ENCODE assay signal across 14 cellular contexts in genomic region chr1:210236386-210236839, GRCh38. TPM values are rescaled to one million over a fixed set of nuclear protein-coding genes. Genes with fewer than 3 reads are reported as not detected.
DNase-seq lines count a peak whose midpoint lies in the region; ATAC-seq and TF ChIP-seq lines count a peak whose summit lies in the region.
"Had no signal": no experiment of that assay in that cellular context is flagged by ENCODE, and none has a peak within 500 bp of the region (broad histone marks: within the 10 kb centered on the region; RNA-seq: fewer than 3 reads in every experiment).

No MANE protein-coding gene starts in this region.

- POLR2A ChIA-PET in activated CD4-positive, alpha-beta T cell treated with anti-CD3 and anti-CD28 coated beads, Interleukin-2, amount 10 ng/mL, durations not matched to agents 7 days and 5 days (lab: Charles Lee), result no interaction called here

- H3K4me3 Mint-ChIP-seq in activated CD4-positive, alpha-beta T cell treated with anti-CD3 and anti-CD28 coated beads, Interleukin-2, amount 10 ng/mL, durations not matched to agents 7 days and 5 days, result no peak overlapping the region
- H3K4me3 Mint-ChIP-seq: activated T-cell treated with anti-CD3 and anti-CD28 coated beads, Interleukin-2, amount 50 U/mL, for 24 hours; naive thymus-derived CD4-positive, alpha-beta T cell had no signal

- no peak overlapping the region for H3K27ac Mint-ChIP-seq in activated CD4-positive, alpha-beta T cell treated with anti-CD3 and anti-CD28 coated beads, Interleukin-2, amount 10 ng/mL, durations not matched to agents 7 days and 5 days
- H3K27ac Mint-ChIP-seq: activated T-cell treated with anti-CD3 and anti-CD28 coated beads, Interleukin-2, amount 50 U/mL, for 24 hours; naive thymus-derived CD4-positive, alpha-beta T cell had no signal

- no peak overlapping the region for H2BK15ac ChIP-seq in mesenchymal stem cell (ENCODE audit: low read depth, poor library complexity, severe bottlenecking)

- no peak overlapping the region for H3K14ac ChIP-seq in mesenchymal stem cell (ENCODE audit: low read length in 2 of 2)

- H3K18ac ChIP-seq in mesenchymal stem cell (ENCODE audit: low read depth in 1 of 2, low read length in 2 of 2), result peak overlapping the region in 1 of 2 experiments; percentile 92

- peak overlapping the region; percentile 20 to 81 for H2BK12ac ChIP-seq in mesenchymal stem cell (ENCODE audit: low read length in 2 of 2)

- peaks cover 25% of the 10 kb centered on the region for H3K4me1 ChIP-seq in mesenchymal stem cell (ENCODE audit: control insufficient read depth, insufficient read depth, low read depth, low read length)

- H3K4me3 ChIP-seq in dorsolateral prefrontal cortex, result peak overlapping the region in 5 of 59 donors; percentile 9 to 55 (median 20)
- H3K4me3 ChIP-seq in mesenchymal stem cell (ENCODE audit: insufficient read depth in 1 of 2, low read depth in 1 of 2, low read length in 2 of 2), result peak overlapping the region in 1 of 2 experiments; percentile 54

- H4K91ac ChIP-seq in mesenchymal stem cell (ENCODE audit: low read length), result no peak overlapping the region

- H2AK5ac ChIP-seq in mesenchymal stem cell (ENCODE audit: low read length, severe bottlenecking), result peak overlapping the region; percentile 77

- CTCF ChIA-PET in activated CD4-positive, alpha-beta T cell treated with anti-CD3 and anti-CD28 coated beads, Interleukin-2, amount 10 ng/mL, durations not matched to agents 7 days and 5 days (lab: Charles Lee), result interaction anchor here (0.8 kb wide), 1 partner anchor 1891 kb away, joined by 3 read pairs; no protein-coding TSS in a partner anchor

- no peak overlapping the region for H2AFZ ChIP-seq in mesenchymal stem cell (ENCODE audit: low read depth, low read length)

- H3K27ac ChIP-seq in dorsolateral prefrontal cortex, result peak overlapping the region in 56 of 59 donors; percentile 63 to 95 (median 84)
- peak overlapping the region; percentile 90 for H3K27ac ChIP-seq in mesenchymal stem cell (ENCODE audit: low read length, poor library complexity, severe bottlenecking)
- H3K27ac ChIP-seq in substantia nigra (ENCODE audit: low read depth, low read length, poor library complexity, severe bottlenecking), result peak overlapping the region; percentile 91

- H3K9me3 Mint-ChIP-seq in activated CD4-positive, alpha-beta T cell treated with anti-CD3 and anti-CD28 coated beads, Interleukin-2, amount 10 ng/mL, durations not matched to agents 7 days and 5 days, result no peaks in the 10 kb centered on the region
- H3K9me3 Mint-ChIP-seq: activated T-cell treated with anti-CD3 and anti-CD28 coated beads, Interleukin-2, amount 50 U/mL, for 24 hours had no signal

- H3K79me1 ChIP-seq in mesenchymal stem cell (replicated peaks; ENCODE audit: low read length, poor library complexity, severe bottlenecking), result peaks cover 4% of the 10 kb centered on the region

- H3K9ac ChIP-seq in mesenchymal stem cell (ENCODE audit: low read length), result peak overlapping the region; percentile 72

- H2BK120ac ChIP-seq in mesenchymal stem cell (ENCODE audit: low read depth, low read length), result no peak overlapping the region

- H3K9me3 ChIP-seq in mesenchymal stem cell (ENCODE audit: control insufficient read depth, low read length), result no peaks in the 10 kb centered on the region
- H3K9me3 ChIP-seq: BE2C had no signal

- peak; percentile 69 for DNase-seq in NCI-H2227 (lab: John Stamatoyannopoulos, UW; ENCODE audit: unreplicated experiment)
- no peak for DNase-seq in dorsolateral prefrontal cortex
- DNase-seq in mesenchymal stem cell, result peak; percentile 92
- no peak for DNase-seq in substantia nigra (lab: John Stamatoyannopoulos, UW)
- DNase-seq in activated CD4-positive, alpha-beta T cell treated with anti-CD3 and anti-CD28 coated beads, Interleukin-2, amount 10 ng/mL, durations not matched to agents 7 days and 5 days, result no peak
- DNase-seq in omental fat pad (ENCODE audit: low spot score), result no peak
- no peak for DNase-seq in stimulated activated CD4-positive, alpha-beta T cell treated with anti-CD3 and anti-CD28 coated beads, Interleukin-2, amount 100 ng/mL, for 24 hours
- DNase-seq in activated gamma-delta T cell treated with Interleukin-2 at 50 U/mL for 16 hours, result no peak
- DNase-seq: activated T-cell treated with anti-CD3 and anti-CD28 coated beads, Interleukin-2, amount 50 U/mL, for 24 hours; DND-41; naive thymus-derived CD4-positive, alpha-beta T cell; NCI-H1930; stimulated activated CD4-positive, alpha-beta T cell treated with anti-CD3 and anti-CD28 coated beads, Interleukin-15, amount 100 ng/mL, for 24 hours had no signal

- intact Hi-C loops in dorsolateral prefrontal cortex (cut with DNase I), result loop anchor here (5.0 to 10.0 kb wide), 5 partner anchors 76 to 362 kb away; no protein-coding TSS in a partner anchor

- H3K4ac ChIP-seq in mesenchymal stem cell (ENCODE audit: low read depth in 1 of 2, low read length in 2 of 2), result peak overlapping the region; percentile 61 to 78

- H3K36me3 Mint-ChIP-seq in activated CD4-positive, alpha-beta T cell treated with anti-CD3 and anti-CD28 coated beads, Interleukin-2, amount 10 ng/mL, durations not matched to agents 7 days and 5 days (ENCODE audit: low read depth), result no peaks in the 10 kb centered on the region
- H3K36me3 Mint-ChIP-seq: naive thymus-derived CD4-positive, alpha-beta T cell had no signal

- no peak for TF ChIP-seq CTCF in dorsolateral prefrontal cortex (IDR thresholded peaks at IDR 0.05 in 54 of 56, conservative IDR thresholded peaks at IDR 0.05 in 2 of 56; ENCODE audit: low read depth in 1 of 56, partially characterized antibody in 56 of 56)
- TF ChIP-seq CTCF in omental fat pad (IDR thresholded peaks at IDR 0.05), result no peak

- no peak overlapping the region for H4K8ac ChIP-seq in mesenchymal stem cell (ENCODE audit: low read length)

- ATAC-seq in omental fat pad (ENCODE audit: low FRiP score), result no peak
- ATAC-seq: naive thymus-derived CD4-positive, alpha-beta T cell had no signal

- H3K27me3 Mint-ChIP-seq in activated CD4-positive, alpha-beta T cell treated with anti-CD3 and anti-CD28 coated beads, Interleukin-2, amount 10 ng/mL, durations not matched to agents 7 days and 5 days, result peaks cover 76% of the 10 kb centered on the region

- no peak overlapping the region for H3K4me2 ChIP-seq in mesenchymal stem cell (ENCODE audit: low read length, poor library complexity, severe bottlenecking)

- 0% methylated on average over 1 of the region's 4 CpGs for WGBS in mesenchymal stem cell

- no peak overlapping the region for H3K23ac ChIP-seq in mesenchymal stem cell (ENCODE audit: low read length in 2 of 2)

- peak overlapping the region; percentile 19 for H2BK5ac ChIP-seq in mesenchymal stem cell (ENCODE audit: low read depth, low read length, poor library complexity, severe bottlenecking)

- no peaks in the 10 kb centered on the region for H3K27me3 ChIP-seq in dorsolateral prefrontal cortex
- peaks cover 0 to 15% of the 10 kb centered on the region in 2 experiments for H3K27me3 ChIP-seq in mesenchymal stem cell (ENCODE audit: control insufficient read depth in 1 of 2, insufficient read depth in 1 of 2, low read length in 2 of 2)
- H3K27me3 ChIP-seq: BE2C had no signal

- H3K36me3 ChIP-seq in mesenchymal stem cell (ENCODE audit: control insufficient read depth in 1 of 2, insufficient read depth in 2 of 2, low read depth in 1 of 2, low read length in 2 of 2), result peaks cover 3 to 4% of the 10 kb centered on the region in 2 experiments
- H3K36me3 ChIP-seq: BE2C had no signal

- H3K4me1 Mint-ChIP-seq in activated CD4-positive, alpha-beta T cell treated with anti-CD3 and anti-CD28 coated beads, Interleukin-2, amount 10 ng/mL, durations not matched to agents 7 days and 5 days, result peaks cover 10% of the 10 kb centered on the region

RNA-seq across cellular contexts. Expression of gene SERTAD4, which starts 3.8 kb away (rescaled TPM):
- total RNA-seq in dorsolateral prefrontal cortex (10 to 100 TPM in 23 of 120 experiments, 1 to 10 TPM in 97; 2.2 to 13.5 (median 7.3) TPM), omental fat pad (1 to 10 TPM in 2 of 4 donors, under 1 TPM in 2; 0.36 to 2.7 (median 1.5) TPM)
- polyA plus RNA-seq in mesenchymal stem cell (2013, experiment 1 of 2), result 6.3 TPM
- polyA plus RNA-seq in mesenchymal stem cell (2013, experiment 2 of 2), result 5.7 TPM
- not detected for total RNA-seq in activated CD4-positive, alpha-beta T cell treated with anti-CD3 and anti-CD28 coated beads, Interleukin-2, amount 10 ng/mL, durations not matched to agents 7 days and 5 days
- total RNA-seq: naive thymus-derived CD4-positive, alpha-beta T cell had no signal
- polyA plus RNA-seq: naive thymus-derived CD4-positive, alpha-beta T cell had no signal

Comparison
In these comparisons a context has a peak if more than half of its experiments do, and no peak if none do; other contexts are left out.
1. DNase-seq: peak in NCI-H2227 (single experiment) and mesenchymal stem cell (single experiment); none in dorsolateral prefrontal cortex (0 of 10), substantia nigra (0 of 49), activated CD4-positive, alpha-beta T cell treated with anti-CD3 and anti-CD28 coated beads, Interleukin-2, amount 10 ng/mL, durations not matched to agents 7 days and 5 days (single experiment), omental fat pad (single experiment), stimulated activated CD4-positive, alpha-beta T cell treated with anti-CD3 and anti-CD28 coated beads, Interleukin-2, amount 100 ng/mL, for 24 hours (0 of 2) and activated gamma-delta T cell treated with Interleukin-2 at 50 U/mL for 16 hours (single experiment).
2. Peak in every context shown above with its lines, with median percentiles within 50 percentile points of each other: H3K27ac ChIP-seq.